Comparison of ENCODE assay signal across 8 cellular contexts in genomic region chr6:69732640-69733039, GRCh38.
DNase-seq lines count a peak whose midpoint lies in the region; ATAC-seq and TF ChIP-seq lines count a peak whose summit lies in the region.

No MANE protein-coding gene starts in this region.

- ATAC-seq in GM19351 (IDR thresholded peaks at IDR 0.05; ENCODE audit: unreplicated experiment): peak; percentile 80
- no peak for ATAC-seq in stimulated activated naive CD8-positive, alpha-beta T cell treated with anti-CD3 and anti-CD28 coated beads, Interleukin-15, Interleukin-2, amounts not matched to agents 100 U/mL and 50 U/mL, for 24 hours

- peak; percentile 30 for TF ChIP-seq RAD21 in Ishikawa (IDR thresholded peaks at IDR 0.05; ENCODE audit: low read depth)

- H3K4me1 Mint-ChIP-seq in endodermal cell: no peaks in the 10 kb centered on the region

- no peak overlapping the region for H3K27ac ChIP-seq in endodermal cell (ENCODE audit: low read depth, low read length)
- H3K27ac ChIP-seq in substantia nigra (ENCODE audit: low read depth, low read length, poor library complexity, severe bottlenecking): no peak overlapping the region

- H3K36me3 ChIP-seq in endodermal cell (ENCODE audit: control insufficient read depth, insufficient read depth, low read length): peaks cover 26% of the 10 kb centered on the region

- no peaks in the 10 kb centered on the region for H3K9me3 ChIP-seq in endodermal cell (ENCODE audit: control insufficient read depth, low read length)

- no peaks in the 10 kb centered on the region for H3K4me1 ChIP-seq in endodermal cell (ENCODE audit: control insufficient read depth, insufficient read depth, low read length)

- DNase-seq in AML-193 (lab: John Stamatoyannopoulos, UW) (peak; percentile 22 to 58), endodermal cell (no peak), ecto neural progenitor cell (ENCODE audit: low spot score) (no peak), substantia nigra (lab: John Stamatoyannopoulos, UW) (no peak), DMS153 (lab: John Stamatoyannopoulos, UW) (no peak)
- DNase-seq in stimulated activated naive CD8-positive, alpha-beta T cell treated with anti-CD3 and anti-CD28 coated beads, Interleukin-15, Interleukin-2, amounts not matched to agents 100 U/mL and 50 U/mL, for 24 hours: no peak

- H3K27ac Mint-ChIP-seq in endodermal cell: no peak overlapping the region

- no peak overlapping the region for H3K9ac ChIP-seq in endodermal cell (ENCODE audit: extremely low read depth, low read length, poor library complexity, severe bottlenecking)

- 100% methylated on average over 1 of the region's 2 CpGs; no CpG with 5 or more reads in 1 of the 2 experiments for WGBS in endodermal cell (ENCODE audit: insufficient coverage in 1 of 2, insufficient read length in 1 of 2), 2 experiments

- no peaks in the 10 kb centered on the region for H3K27me3 Mint-ChIP-seq in endodermal cell (ENCODE audit: insufficient read depth)

- H3K27me3 ChIP-seq in endodermal cell (ENCODE audit: control insufficient read depth, insufficient read depth, low read length, poor library complexity, severe bottlenecking): no peaks in the 10 kb centered on the region

- no peak overlapping the region for H3K4me3 Mint-ChIP-seq in endodermal cell

- no peak overlapping the region for H3K4me3 ChIP-seq in endodermal cell (ENCODE audit: low read length)

- no peak for TF ChIP-seq EP300 in Ishikawa (IDR thresholded peaks at IDR 0.05; ENCODE audit: borderline replicate concordance)

- peaks cover 20% of the 10 kb centered on the region for H3K36me3 Mint-ChIP-seq in endodermal cell (ENCODE audit: low read depth)

- TF ChIP-seq CTCF in endodermal cell (conservative IDR thresholded peaks at IDR 0.05): peak; percentile 57

- no peaks in the 10 kb centered on the region for H3K9me3 Mint-ChIP-seq in endodermal cell

TF ChIP-seq in Ishikawa, 13 proteins besides CTCF, POLR2A, EP300 and RAD21:
- TF ChIP-seq USF1 (IDR thresholded peaks at IDR 0.05) (no peak), CREB1 (IDR thresholded peaks at IDR 0.05; ENCODE audit: low read depth) (no peak), NFIC (IDR thresholded peaks at IDR 0.05) (no peak), FOXM1 (IDR thresholded peaks at IDR 0.05; ENCODE audit: borderline replicate concordance, low read depth) (no peak), TCF12 (IDR thresholded peaks at IDR 0.05; ENCODE audit: low read depth) (no peak), TAF1 (IDR thresholded peaks at IDR 0.05; ENCODE audit: low read depth) (no peak), ZBTB7A (IDR thresholded peaks at IDR 0.05; ENCODE audit: low read depth) (no peak), TEAD4 (IDR thresholded peaks at IDR 0.05) (no peak), REST (IDR thresholded peaks at IDR 0.05; ENCODE audit: low read depth) (no peak), CEBPB (IDR thresholded peaks at IDR 0.05) (no peak), EGR1 (IDR thresholded peaks at IDR 0.05) (no peak), YY1 (IDR thresholded peaks at IDR 0.05; ENCODE audit: low read depth) (no peak), MAX (IDR thresholded peaks at IDR 0.05) (no peak)

Comparison
In these comparisons a context has a peak if more than half of its experiments do, and no peak if none do; other contexts are left out.
1. DNase-seq: peak in AML-193 (2 of 2); none in endodermal cell (single experiment), stimulated activated naive CD8-positive, alpha-beta T cell treated with anti-CD3 and anti-CD28 coated beads, Interleukin-15, Interleukin-2, amounts not matched to agents 100 U/mL and 50 U/mL, for 24 hours (single experiment), ecto neural progenitor cell (single experiment), substantia nigra (0 of 49) and DMS153 (single experiment).